ENCODE assay signal across 8 cellular contexts in the genomic region with DNA sequence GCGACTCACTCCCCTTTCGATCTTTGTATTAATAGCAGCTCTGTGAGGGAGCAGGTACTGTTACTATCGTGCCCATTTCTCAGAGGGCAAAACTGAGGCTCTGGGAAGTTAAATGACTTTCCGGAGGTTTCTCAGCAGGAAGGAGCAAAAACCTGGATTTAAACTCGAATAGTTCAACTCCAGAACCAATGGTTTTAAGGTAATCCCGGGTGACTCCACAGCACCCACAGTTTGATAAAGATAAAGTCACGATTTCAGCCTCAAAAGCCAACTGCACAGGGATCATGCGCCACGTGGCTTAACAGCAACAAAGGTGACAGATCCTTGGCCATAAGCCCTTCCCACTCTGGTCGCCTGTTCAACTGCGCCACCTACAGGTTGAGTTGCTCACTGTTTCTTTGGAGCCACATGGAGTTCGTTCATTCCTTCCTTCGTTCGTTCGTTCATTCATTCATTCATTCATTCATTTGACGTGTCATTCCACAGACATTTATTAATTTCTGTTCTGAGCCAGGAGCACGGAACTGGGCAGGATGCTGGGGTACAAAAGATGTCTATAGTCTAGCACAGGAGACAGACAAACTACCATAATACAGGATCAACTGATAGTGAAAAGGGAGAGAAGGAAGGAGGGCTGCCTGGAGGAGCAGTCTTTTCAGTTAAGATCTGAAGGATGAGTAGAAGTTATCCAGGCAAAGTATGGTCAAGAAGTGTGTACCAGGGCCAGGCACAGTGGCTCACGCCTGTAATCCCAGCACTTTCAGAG.
DNase-seq lines count a peak whose midpoint lies in the region; ATAC-seq and TF ChIP-seq lines count a peak whose summit lies in the region.

No MANE protein-coding gene starts in this region.

- no peak overlapping the region for H3K4me3 ChIP-seq in body of pancreas

- DNase-seq in Daoy (ENCODE audit: low read depth) (peak; percentile 81), HuH-7.5 (ENCODE audit: low spot score) (peak; percentile 39), body of pancreas (peak; percentile 66 to 82 (median 80)), inferior parietal cortex (ENCODE audit: extremely low spot score) (peak; percentile 74)
- DNase-seq in stimulated activated CD4-positive, alpha-beta T cell treated with anti-CD3 and anti-CD28 coated beads, Interleukin-12 subunit alpha, Interleukin-12 subunit beta, amount 100 ng/mL, for 24 hours (ENCODE audit: low read depth in 2 of 2): peak; percentile 27 to 59

- 10 to 15% methylated on average over 16 to 18 of the region's 18 CpGs for WGBS in body of pancreas, 2 donors

- TF ChIP-seq CTCF in body of pancreas (IDR thresholded peaks at IDR 0.05): peak; percentile 68 to 91 (median 76)

- no peaks in the 10 kb centered on the region for H3K36me3 ChIP-seq in body of pancreas (replicated peaks in 1 of 2; ENCODE audit: insufficient read depth in 1 of 2, low read depth in 2 of 2)

- H3K4me1 ChIP-seq in body of pancreas: peaks cover 7% of the 10 kb centered on the region

- peak; percentile 78 for ATAC-seq in SK-N-SH treated with all-trans-retinoic acid at 6 μM for 48 hours
- ATAC-seq in body of pancreas: peak; percentile 80
- no peak for ATAC-seq in GM21528 (IDR thresholded peaks at IDR 0.05; ENCODE audit: low FRiP score, unreplicated experiment)
- no peak for ATAC-seq in HG02970 (IDR thresholded peaks at IDR 0.05; ENCODE audit: low FRiP score, unreplicated experiment)

- H3K9me3 ChIP-seq in body of pancreas: no peaks in the 10 kb centered on the region

- peaks cover 0 to 9% of the 10 kb centered on the region in 2 donors for H3K27me3 ChIP-seq in body of pancreas

- no peak overlapping the region for H3K27ac ChIP-seq in body of pancreas

- no peak for TF ChIP-seq POLR2A in body of pancreas (IDR thresholded peaks at IDR 0.05)

- intact Hi-C loops in body of pancreas (cut with DNase I): no loop called here

TF ChIP-seq in SK-N-SH treated with all-trans-retinoic acid at 6 μM for 48 hours, 23 proteins besides CTCF, POLR2A, EP300 and RAD21:
- TF ChIP-seq SNAI2 (CRISPR knock-in tag; IDR thresholded peaks at IDR 0.05): no peak
- TF ChIP-seq ZC3H10 (CRISPR knock-in tag; IDR thresholded peaks at IDR 0.05): no peak
- TF ChIP-seq ZNF8 (CRISPR knock-in tag; IDR thresholded peaks at IDR 0.05): no peak
- TF ChIP-seq TOX (CRISPR knock-in tag; IDR thresholded peaks at IDR 0.05; ENCODE audit: borderline replicate concordance): no peak
- no peak for TF ChIP-seq ISL1 (CRISPR knock-in tag; IDR thresholded peaks at IDR 0.05)
- TF ChIP-seq CSDC2 (CRISPR knock-in tag; IDR thresholded peaks at IDR 0.05): no peak
- TF ChIP-seq, protein P1, sequence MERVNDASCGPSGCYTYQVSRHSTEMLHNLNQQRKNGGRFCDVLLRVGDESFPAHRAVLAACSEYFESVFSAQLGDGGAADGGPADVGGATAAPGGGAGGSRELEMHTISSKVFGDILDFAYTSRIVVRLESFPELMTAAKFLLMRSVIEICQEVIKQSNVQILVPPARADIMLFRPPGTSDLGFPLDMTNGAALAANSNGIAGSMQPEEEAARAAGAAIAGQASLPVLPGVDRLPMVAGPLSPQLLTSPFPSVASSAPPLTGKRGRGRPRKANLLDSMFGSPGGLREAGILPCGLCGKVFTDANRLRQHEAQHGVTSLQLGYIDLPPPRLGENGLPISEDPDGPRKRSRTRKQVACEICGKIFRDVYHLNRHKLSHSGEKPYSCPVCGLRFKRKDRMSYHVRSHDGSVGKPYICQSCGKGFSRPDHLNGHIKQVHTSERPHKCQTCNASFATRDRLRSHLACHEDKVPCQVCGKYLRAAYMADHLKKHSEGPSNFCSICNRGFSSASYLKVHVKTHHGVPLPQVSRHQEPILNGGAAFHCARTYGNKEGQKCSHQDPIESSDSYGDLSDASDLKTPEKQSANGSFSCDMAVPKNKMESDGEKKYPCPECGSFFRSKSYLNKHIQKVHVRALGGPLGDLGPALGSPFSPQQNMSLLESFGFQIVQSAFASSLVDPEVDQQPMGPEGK (CRISPR knock-in tag; IDR thresholded peaks at IDR 0.05; ENCODE audit: borderline replicate concordance): no peak
- TF ChIP-seq, protein P2, sequence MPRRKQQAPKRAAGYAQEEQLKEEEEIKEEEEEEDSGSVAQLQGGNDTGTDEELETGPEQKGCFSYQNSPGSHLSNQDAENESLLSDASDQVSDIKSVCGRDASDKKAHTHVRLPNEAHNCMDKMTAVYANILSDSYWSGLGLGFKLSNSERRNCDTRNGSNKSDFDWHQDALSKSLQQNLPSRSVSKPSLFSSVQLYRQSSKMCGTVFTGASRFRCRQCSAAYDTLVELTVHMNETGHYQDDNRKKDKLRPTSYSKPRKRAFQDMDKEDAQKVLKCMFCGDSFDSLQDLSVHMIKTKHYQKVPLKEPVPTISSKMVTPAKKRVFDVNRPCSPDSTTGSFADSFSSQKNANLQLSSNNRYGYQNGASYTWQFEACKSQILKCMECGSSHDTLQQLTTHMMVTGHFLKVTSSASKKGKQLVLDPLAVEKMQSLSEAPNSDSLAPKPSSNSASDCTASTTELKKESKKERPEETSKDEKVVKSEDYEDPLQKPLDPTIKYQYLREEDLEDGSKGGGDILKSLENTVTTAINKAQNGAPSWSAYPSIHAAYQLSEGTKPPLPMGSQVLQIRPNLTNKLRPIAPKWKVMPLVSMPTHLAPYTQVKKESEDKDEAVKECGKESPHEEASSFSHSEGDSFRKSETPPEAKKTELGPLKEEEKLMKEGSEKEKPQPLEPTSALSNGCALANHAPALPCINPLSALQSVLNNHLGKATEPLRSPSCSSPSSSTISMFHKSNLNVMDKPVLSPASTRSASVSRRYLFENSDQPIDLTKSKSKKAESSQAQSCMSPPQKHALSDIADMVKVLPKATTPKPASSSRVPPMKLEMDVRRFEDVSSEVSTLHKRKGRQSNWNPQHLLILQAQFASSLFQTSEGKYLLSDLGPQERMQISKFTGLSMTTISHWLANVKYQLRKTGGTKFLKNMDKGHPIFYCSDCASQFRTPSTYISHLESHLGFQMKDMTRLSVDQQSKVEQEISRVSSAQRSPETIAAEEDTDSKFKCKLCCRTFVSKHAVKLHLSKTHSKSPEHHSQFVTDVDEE (CRISPR knock-in tag; IDR thresholded peaks at IDR 0.05): no peak
- no peak for TF ChIP-seq ZNF565 (CRISPR knock-in tag; conservative IDR thresholded peaks at IDR 0.05; ENCODE audit: low read depth)
- no peak for TF ChIP-seq PPARA (CRISPR knock-in tag; IDR thresholded peaks at IDR 0.05; ENCODE audit: borderline replicate concordance)
- no peak for TF ChIP-seq BACH2 (CRISPR knock-in tag; IDR thresholded peaks at IDR 0.05; ENCODE audit: borderline replicate concordance)
- TF ChIP-seq ZNF70 (CRISPR knock-in tag; IDR thresholded peaks at IDR 0.05): no peak
- TF ChIP-seq RARB (CRISPR knock-in tag; IDR thresholded peaks at IDR 0.05): no peak
- TF ChIP-seq TCF4 (CRISPR knock-in tag; IDR thresholded peaks at IDR 0.05; ENCODE audit: borderline replicate concordance): no peak
- no peak for TF ChIP-seq ZFP3 (CRISPR knock-in tag; IDR thresholded peaks at IDR 0.05)

Comparison
In these comparisons a context has a peak if more than half of its experiments do, and no peak if none do; other contexts are left out.
1. ATAC-seq: peak in SK-N-SH treated with all-trans-retinoic acid at 6 μM for 48 hours (single experiment) and body of pancreas (single experiment); none in GM21528 (single experiment) and HG02970 (single experiment).
2. Peak in every context shown above with its lines, with median percentiles within 50 percentile points of each other: DNase-seq.